1 cellular context compared by ENCODE assay signal in the genomic region with DNA sequence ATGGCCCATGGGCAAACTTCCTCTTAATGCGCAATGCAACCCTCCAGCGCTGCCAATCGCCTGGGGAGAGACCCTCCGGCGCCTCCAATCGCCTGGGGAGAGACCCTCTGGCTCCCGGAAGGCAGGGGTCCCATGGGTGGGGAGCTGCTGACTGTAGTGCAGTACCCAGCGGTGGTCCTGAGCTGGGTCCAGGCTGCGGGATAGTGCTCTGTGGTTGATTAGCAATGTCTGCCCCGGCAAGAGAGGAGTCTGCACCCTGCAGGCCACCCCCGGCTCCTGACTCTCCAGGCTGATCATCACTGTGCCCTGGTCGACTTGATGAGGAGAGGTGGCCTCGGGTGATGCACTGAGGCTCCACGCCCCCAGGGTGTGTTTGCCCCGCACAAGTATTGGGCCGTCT.
TF ChIP-seq lines count a peak whose summit lies in the region.

No MANE protein-coding gene starts in this region.

TF ChIP-seq in K562, 482 proteins besides CTCF, POLR2A, EP300 and RAD21 (continued from another document):
- TF ChIP-seq SMARCB1 (IDR thresholded peaks at IDR 0.05; ENCODE audit: insufficient read length, low read depth) (no peak), ASH1L (IDR thresholded peaks at IDR 0.05; ENCODE audit: borderline replicate concordance, low read depth, partially characterized antibody) (no peak), KLF16 (IDR thresholded peaks at IDR 0.05) (no peak), ZBTB17 (CRISPR knock-in tag; IDR thresholded peaks at IDR 0.05) (peak; percentile 99), L3MBTL2 (IDR thresholded peaks at IDR 0.05) (peak; percentile 29; the same call in 1 of the 2 replicates), ZNF134 (CRISPR knock-in tag; conservative IDR thresholded peaks at IDR 0.05) (no peak), RERE (CRISPR knock-in tag; IDR thresholded peaks at IDR 0.05; ENCODE audit: borderline replicate concordance) (no peak), ZNF589 (CRISPR knock-in tag; IDR thresholded peaks at IDR 0.05; ENCODE audit: low read depth) (no peak), FUS (optimal IDR thresholded peaks at IDR 0.05; ENCODE audit: low read depth, low read length) (no peak)
- TF ChIP-seq, protein P1, sequence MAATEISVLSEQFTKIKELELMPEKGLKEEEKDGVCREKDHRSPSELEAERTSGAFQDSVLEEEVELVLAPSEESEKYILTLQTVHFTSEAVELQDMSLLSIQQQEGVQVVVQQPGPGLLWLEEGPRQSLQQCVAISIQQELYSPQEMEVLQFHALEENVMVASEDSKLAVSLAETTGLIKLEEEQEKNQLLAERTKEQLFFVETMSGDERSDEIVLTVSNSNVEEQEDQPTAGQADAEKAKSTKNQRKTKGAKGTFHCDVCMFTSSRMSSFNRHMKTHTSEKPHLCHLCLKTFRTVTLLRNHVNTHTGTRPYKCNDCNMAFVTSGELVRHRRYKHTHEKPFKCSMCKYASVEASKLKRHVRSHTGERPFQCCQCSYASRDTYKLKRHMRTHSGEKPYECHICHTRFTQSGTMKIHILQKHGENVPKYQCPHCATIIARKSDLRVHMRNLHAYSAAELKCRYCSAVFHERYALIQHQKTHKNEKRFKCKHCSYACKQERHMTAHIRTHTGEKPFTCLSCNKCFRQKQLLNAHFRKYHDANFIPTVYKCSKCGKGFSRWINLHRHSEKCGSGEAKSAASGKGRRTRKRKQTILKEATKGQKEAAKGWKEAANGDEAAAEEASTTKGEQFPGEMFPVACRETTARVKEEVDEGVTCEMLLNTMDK (IDR thresholded peaks at IDR 0.05; ENCODE audit: borderline replicate concordance, insufficient read depth, low read depth, low read length, poor library complexity, severe bottlenecking): peak; percentile 87
- TF ChIP-seq, protein P2, sequence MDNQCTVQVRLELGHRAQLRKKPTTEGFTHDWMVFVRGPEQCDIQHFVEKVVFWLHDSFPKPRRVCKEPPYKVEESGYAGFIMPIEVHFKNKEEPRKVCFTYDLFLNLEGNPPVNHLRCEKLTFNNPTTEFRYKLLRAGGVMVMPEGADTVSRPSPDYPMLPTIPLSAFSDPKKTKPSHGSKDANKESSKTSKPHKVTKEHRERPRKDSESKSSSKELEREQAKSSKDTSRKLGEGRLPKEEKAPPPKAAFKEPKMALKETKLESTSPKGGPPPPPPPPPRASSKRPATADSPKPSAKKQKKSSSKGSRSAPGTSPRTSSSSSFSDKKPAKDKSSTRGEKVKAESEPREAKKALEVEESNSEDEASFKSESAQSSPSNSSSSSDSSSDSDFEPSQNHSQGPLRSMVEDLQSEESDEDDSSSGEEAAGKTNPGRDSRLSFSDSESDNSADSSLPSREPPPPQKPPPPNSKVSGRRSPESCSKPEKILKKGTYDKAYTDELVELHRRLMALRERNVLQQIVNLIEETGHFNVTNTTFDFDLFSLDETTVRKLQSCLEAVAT (IDR thresholded peaks at IDR 0.05): peak in 1 of 2 experiments; percentile 99; a peak in 2 of 4 replicates
- TF ChIP-seq, protein P3, sequence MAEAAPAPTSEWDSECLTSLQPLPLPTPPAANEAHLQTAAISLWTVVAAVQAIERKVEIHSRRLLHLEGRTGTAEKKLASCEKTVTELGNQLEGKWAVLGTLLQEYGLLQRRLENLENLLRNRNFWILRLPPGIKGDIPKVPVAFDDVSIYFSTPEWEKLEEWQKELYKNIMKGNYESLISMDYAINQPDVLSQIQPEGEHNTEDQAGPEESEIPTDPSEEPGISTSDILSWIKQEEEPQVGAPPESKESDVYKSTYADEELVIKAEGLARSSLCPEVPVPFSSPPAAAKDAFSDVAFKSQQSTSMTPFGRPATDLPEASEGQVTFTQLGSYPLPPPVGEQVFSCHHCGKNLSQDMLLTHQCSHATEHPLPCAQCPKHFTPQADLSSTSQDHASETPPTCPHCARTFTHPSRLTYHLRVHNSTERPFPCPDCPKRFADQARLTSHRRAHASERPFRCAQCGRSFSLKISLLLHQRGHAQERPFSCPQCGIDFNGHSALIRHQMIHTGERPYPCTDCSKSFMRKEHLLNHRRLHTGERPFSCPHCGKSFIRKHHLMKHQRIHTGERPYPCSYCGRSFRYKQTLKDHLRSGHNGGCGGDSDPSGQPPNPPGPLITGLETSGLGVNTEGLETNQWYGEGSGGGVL (CRISPR knock-in tag; IDR thresholded peaks at IDR 0.05): no peak
- TF ChIP-seq, protein P4, sequence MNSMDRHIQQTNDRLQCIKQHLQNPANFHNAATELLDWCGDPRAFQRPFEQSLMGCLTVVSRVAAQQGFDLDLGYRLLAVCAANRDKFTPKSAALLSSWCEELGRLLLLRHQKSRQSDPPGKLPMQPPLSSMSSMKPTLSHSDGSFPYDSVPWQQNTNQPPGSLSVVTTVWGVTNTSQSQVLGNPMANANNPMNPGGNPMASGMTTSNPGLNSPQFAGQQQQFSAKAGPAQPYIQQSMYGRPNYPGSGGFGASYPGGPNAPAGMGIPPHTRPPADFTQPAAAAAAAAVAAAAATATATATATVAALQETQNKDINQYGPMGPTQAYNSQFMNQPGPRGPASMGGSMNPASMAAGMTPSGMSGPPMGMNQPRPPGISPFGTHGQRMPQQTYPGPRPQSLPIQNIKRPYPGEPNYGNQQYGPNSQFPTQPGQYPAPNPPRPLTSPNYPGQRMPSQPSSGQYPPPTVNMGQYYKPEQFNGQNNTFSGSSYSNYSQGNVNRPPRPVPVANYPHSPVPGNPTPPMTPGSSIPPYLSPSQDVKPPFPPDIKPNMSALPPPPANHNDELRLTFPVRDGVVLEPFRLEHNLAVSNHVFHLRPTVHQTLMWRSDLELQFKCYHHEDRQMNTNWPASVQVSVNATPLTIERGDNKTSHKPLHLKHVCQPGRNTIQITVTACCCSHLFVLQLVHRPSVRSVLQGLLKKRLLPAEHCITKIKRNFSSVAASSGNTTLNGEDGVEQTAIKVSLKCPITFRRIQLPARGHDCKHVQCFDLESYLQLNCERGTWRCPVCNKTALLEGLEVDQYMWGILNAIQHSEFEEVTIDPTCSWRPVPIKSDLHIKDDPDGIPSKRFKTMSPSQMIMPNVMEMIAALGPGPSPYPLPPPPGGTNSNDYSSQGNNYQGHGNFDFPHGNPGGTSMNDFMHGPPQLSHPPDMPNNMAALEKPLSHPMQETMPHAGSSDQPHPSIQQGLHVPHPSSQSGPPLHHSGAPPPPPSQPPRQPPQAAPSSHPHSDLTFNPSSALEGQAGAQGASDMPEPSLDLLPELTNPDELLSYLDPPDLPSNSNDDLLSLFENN (IDR thresholded peaks at IDR 0.05; ENCODE audit: low read depth in 2 of 2, low read length in 2 of 2): peak in 1 of 2 experiments; percentile 81; a peak in 2 of 4 replicates
- TF ChIP-seq, protein P5, sequence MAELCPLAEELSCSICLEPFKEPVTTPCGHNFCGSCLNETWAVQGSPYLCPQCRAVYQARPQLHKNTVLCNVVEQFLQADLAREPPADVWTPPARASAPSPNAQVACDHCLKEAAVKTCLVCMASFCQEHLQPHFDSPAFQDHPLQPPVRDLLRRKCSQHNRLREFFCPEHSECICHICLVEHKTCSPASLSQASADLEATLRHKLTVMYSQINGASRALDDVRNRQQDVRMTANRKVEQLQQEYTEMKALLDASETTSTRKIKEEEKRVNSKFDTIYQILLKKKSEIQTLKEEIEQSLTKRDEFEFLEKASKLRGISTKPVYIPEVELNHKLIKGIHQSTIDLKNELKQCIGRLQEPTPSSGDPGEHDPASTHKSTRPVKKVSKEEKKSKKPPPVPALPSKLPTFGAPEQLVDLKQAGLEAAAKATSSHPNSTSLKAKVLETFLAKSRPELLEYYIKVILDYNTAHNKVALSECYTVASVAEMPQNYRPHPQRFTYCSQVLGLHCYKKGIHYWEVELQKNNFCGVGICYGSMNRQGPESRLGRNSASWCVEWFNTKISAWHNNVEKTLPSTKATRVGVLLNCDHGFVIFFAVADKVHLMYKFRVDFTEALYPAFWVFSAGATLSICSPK (IDR thresholded peaks at IDR 0.05; ENCODE audit: borderline replicate concordance): no peak
